In genomic region chr1:164748253-164748899, GRCh38 we compare ENCODE assay signal across 10 cellular contexts.
DNase-seq lines count a peak whose midpoint lies in the region; ATAC-seq and TF ChIP-seq lines count a peak whose summit lies in the region.
"Had no signal": no experiment of that assay in that cellular context is flagged by ENCODE, and none has a peak within 500 bp of the region (broad histone marks: within the 10 kb centered on the region; RNA-seq: fewer than 3 reads in every experiment).

No MANE protein-coding gene starts in this region.

- H3K4me3 ChIP-seq in HCT116 (replicated peaks in 1 of 2; ENCODE audit: low read depth in 1 of 2, low read length in 2 of 2) = peak overlapping the region in 1 of 2 experiments; percentile 0; a peak in 1 of 4 replicates
- no peak overlapping the region for H3K4me3 ChIP-seq in body of pancreas
- no peak overlapping the region for H3K4me3 ChIP-seq in MG63

- no peaks in the 10 kb centered on the region for H3K9me2 ChIP-seq in HCT116 (ENCODE audit: insufficient read depth)

- RAD21 ChIA-PET in HCT116 (lab: Charles Lee; ENCODE audit: low non-redundant PET in 1 of 2, low total read pairs in 2 of 2, uncharacterized antibody in 2 of 2, unreplicated experiment in 2 of 2) = interaction anchor here in 1 of 2 experiments (0.8 to 1.3 kb wide), 2 partner anchors 14 to 75 kb away, joined by 3 read pairs; no protein-coding TSS in a partner anchor

- TF ChIP-seq POLR2A in HCT116 (IDR thresholded peaks at IDR 0.05; ENCODE audit: borderline replicate concordance, extremely low read depth, insufficient read depth, insufficient read length) = no peak
- no peak for TF ChIP-seq POLR2A in body of pancreas (IDR thresholded peaks at IDR 0.05)

- CTCF ChIA-PET in HCT116 (lab: Charles Lee) = no interaction called here

- H3K36me3 ChIP-seq in HCT116 (ENCODE audit: control insufficient read depth in 1 of 2, insufficient read depth in 2 of 2, low read length in 2 of 2) = no peaks in the 10 kb centered on the region
- no peaks in the 10 kb centered on the region for H3K36me3 ChIP-seq in body of pancreas (replicated peaks in 1 of 2; ENCODE audit: insufficient read depth in 1 of 2, low read depth in 2 of 2)
- no peaks in the 10 kb centered on the region for H3K36me3 ChIP-seq in MG63

- intact Hi-C loops in HCT116 (cut with micrococcal nuclease) (no loop called here), body of pancreas (cut with DNase I) (no loop called here)

- peaks cover 65 to 68% of the 10 kb centered on the region in 2 experiments for H3K4me1 ChIP-seq in HCT116 (ENCODE audit: control insufficient read depth in 1 of 2, insufficient read depth in 2 of 2, low read length in 2 of 2)
- peaks cover 68% of the 10 kb centered on the region for H3K4me1 ChIP-seq in body of pancreas

- POLR2A ChIA-PET in HCT116 (lab: Charles Lee) = no interaction called here

- no TSS peak for BruUV-seq in HCT116 (replicated peaks; lab: Mats Ljungman, UMichigan)

- H3K4me2 ChIP-seq in HCT116 (ENCODE audit: low read length) = peak overlapping the region; percentile 59

- peak overlapping the region; percentile 55 for H2AFZ ChIP-seq in HCT116 (ENCODE audit: low read depth, low read length, poor library complexity, severe bottlenecking)

- TF ChIP-seq RAD21 in HCT116 (IDR thresholded peaks at IDR 0.05; ENCODE audit: low read depth) = no peak

- ATAC-seq in HCT116 (peak; percentile 71), body of pancreas (peak; percentile 85), GM18498 (IDR thresholded peaks at IDR 0.05; ENCODE audit: unreplicated experiment) (no peak)

- H3K27ac ChIP-seq in HCT116 (ENCODE audit: low read depth, low read length) (peak overlapping the region; percentile 93), body of pancreas (peak overlapping the region; percentile 66 to 78 (median 74))

- no peaks in the 10 kb centered on the region for H4K20me1 ChIP-seq in HCT116 (ENCODE audit: insufficient read depth)

- no peaks in the 10 kb centered on the region for H3K9me3 ChIP-seq in HCT116 (ENCODE audit: control insufficient read depth in 1 of 2, insufficient read depth in 1 of 2, low read depth in 1 of 2, low read length in 2 of 2)
- no peaks in the 10 kb centered on the region for H3K9me3 ChIP-seq in body of pancreas
- no peaks in the 10 kb centered on the region for H3K9me3 ChIP-seq in MG63

- WGBS in body of pancreas, 2 donors = 6 to 16% methylated on average over 10 of the region's 10 CpGs

- peak; percentile 78 for DNase-seq in HCT116 (ENCODE audit: low read depth, low spot score)
- DNase-seq in body of pancreas = peak in 3 of 4 donors; percentile 41 to 77 (median 43)
- peak; percentile 90 for DNase-seq in kidney glomerular epithelial cell (lab: John Stamatoyannopoulos, UW)
- peak; percentile 61 for DNase-seq in smooth muscle cell of the brain vasculature (ENCODE audit: low read depth, low spot score)
- no peak for DNase-seq in NCI-H2227 treated with DMSO at 0.1 percent for 48 hours (lab: John Stamatoyannopoulos, UW)
- no peak for DNase-seq in SIG-M5 treated with dmso at 0.1 percent for 504 hours (lab: John Stamatoyannopoulos, UW; ENCODE audit: unreplicated experiment)
- DNase-seq in MG63 = no peak
- DNase-seq: activated CD4-positive, alpha-beta T cell treated with anti-CD3 and anti-CD28 coated beads, Interleukin-2, amount 10 ng/mL, durations not matched to agents 7 days and 5 days; NCI-H2171 treated with DMSO at 0.1 percent for 48 hours had no signal

- peak overlapping the region; percentile 40 for H3K9ac ChIP-seq in HCT116 (ENCODE audit: low read length)

- H3K79me2 ChIP-seq in HCT116 (ENCODE audit: insufficient read depth, low read length) = no peaks in the 10 kb centered on the region

- TF ChIP-seq CTCF in HCT116 (IDR thresholded peaks at IDR 0.05 in 2 of 3, conservative IDR thresholded peaks at IDR 0.05 in 1 of 3; ENCODE audit: borderline replicate concordance in 1 of 3, insufficient read depth in 1 of 3, low read depth in 2 of 3, low read length in 2 of 3) = no peak
- TF ChIP-seq CTCF in body of pancreas (IDR thresholded peaks at IDR 0.05) = no peak

- H3K27me3 ChIP-seq in HCT116 (ENCODE audit: insufficient read depth, low read length) = no peaks in the 10 kb centered on the region
- H3K27me3 ChIP-seq in body of pancreas = no peaks in the 10 kb centered on the region
- no peaks in the 10 kb centered on the region for H3K27me3 ChIP-seq in MG63

TF ChIP-seq in HCT116, 20 proteins besides CTCF, POLR2A, EP300 and RAD21:
- TF ChIP-seq ZFX (IDR thresholded peaks at IDR 0.05) = no peak
- TF ChIP-seq CBX3 (IDR thresholded peaks at IDR 0.05; ENCODE audit: low read depth) = 0 out of 2 replicates have a peak, but pooled peaks have one; percentile 49
- TF ChIP-seq POLR2AphosphoS5 (IDR thresholded peaks at IDR 0.05; ENCODE audit: low read depth, low read length) = 0 out of 2 replicates have a peak, but pooled peaks have one; percentile 15
- TF ChIP-seq ATF3 (IDR thresholded peaks at IDR 0.05) = no peak
- peak; percentile 75 for TF ChIP-seq CEBPB (IDR thresholded peaks at IDR 0.05; ENCODE audit: low read depth)
- TF ChIP-seq FOSL1 (IDR thresholded peaks at IDR 0.05; ENCODE audit: low read depth) = peak; percentile 54; the same call in 1 of the 2 replicates
- TF ChIP-seq MAX (IDR thresholded peaks at IDR 0.05) = peak; percentile 39; the same call in 1 of the 2 replicates
- peak; percentile 76; the same call in 1 of the 2 replicates for TF ChIP-seq SP1 (IDR thresholded peaks at IDR 0.05; ENCODE audit: low read depth)
- TF ChIP-seq TCF7L2 (IDR thresholded peaks at IDR 0.05; ENCODE audit: borderline replicate concordance, extremely low read depth, insufficient read depth, insufficient read length) = peak; percentile 98
- no peak for TF ChIP-seq EGR1 (IDR thresholded peaks at IDR 0.05; ENCODE audit: low read depth)
- TF ChIP-seq SRF (IDR thresholded peaks at IDR 0.05; ENCODE audit: low read depth) = 0 out of 2 replicates have a peak, but pooled peaks have one; percentile 19
- TF ChIP-seq JUND (IDR thresholded peaks at IDR 0.05) = peak; percentile 67; the same call in 1 of the 2 replicates
- no peak for TF ChIP-seq ELF1 (IDR thresholded peaks at IDR 0.05; ENCODE audit: borderline replicate concordance, low read depth)

Comparison
In these comparisons a context has a peak if more than half of its experiments do, and no peak if none do; other contexts are left out.
1. DNase-seq: peak in HCT116 (single experiment), body of pancreas (3 of 4), kidney glomerular epithelial cell (single experiment) and smooth muscle cell of the brain vasculature (single experiment); none in NCI-H2227 treated with DMSO at 0.1 percent for 48 hours (single experiment), SIG-M5 treated with dmso at 0.1 percent for 504 hours (single experiment) and MG63 (single experiment).